ENCODE assay signal across 17 cellular contexts in the genomic region with DNA sequence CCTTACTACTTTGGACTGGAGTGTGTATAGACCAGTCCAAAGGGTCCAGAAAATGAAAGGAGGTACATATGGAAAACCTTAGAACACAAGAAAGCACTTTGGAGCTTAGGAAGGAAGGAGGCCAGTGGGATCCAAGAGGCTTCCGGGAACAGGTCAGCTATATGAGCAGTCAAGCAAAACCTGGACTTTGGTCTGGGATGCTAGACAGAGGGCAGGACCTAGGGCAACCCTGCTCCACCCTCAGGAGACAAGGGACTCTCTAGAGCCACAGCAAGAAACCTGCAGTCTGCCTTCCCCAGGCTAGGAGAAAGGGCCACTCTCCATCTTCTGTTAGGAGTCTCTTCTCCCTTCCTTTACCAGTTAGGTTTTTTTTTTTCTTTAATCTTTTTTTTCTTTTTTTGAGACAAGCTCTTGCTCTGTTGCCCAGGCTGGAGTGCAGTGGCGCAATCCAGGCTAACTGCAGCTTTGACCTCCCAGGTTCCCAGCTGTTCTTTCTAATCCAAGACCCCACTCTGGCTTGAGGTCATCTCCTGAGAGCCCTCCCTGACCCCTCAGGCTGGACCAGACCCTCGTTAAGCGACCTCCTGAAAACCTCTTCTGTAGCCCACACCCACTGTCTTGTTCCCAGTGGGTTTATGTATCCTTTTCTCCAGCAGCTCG. TPM values are rescaled to one million over a fixed set of nuclear protein-coding genes. Genes with fewer than 3 reads are reported as not detected.
DNase-seq lines count a peak whose midpoint lies in the region; ATAC-seq and TF ChIP-seq lines count a peak whose summit lies in the region.
"Had no signal": no experiment of that assay in that cellular context is flagged by ENCODE, and none has a peak within 500 bp of the region (broad histone marks: within the 10 kb centered on the region; RNA-seq: fewer than 3 reads in every experiment).

No MANE protein-coding gene starts in this region.

- H3K27ac ChIP-seq in CD8-positive, alpha-beta memory T cell (ENCODE audit: low read depth, low read length) = peak overlapping the region; percentile 62
- peak overlapping the region; percentile 84 for H3K27ac ChIP-seq in HL-60 (replicated peaks)
- H3K27ac ChIP-seq in mucosa of rectum (ENCODE audit: low read depth in 2 of 2, low read length in 2 of 2) = peak overlapping the region; percentile 79 to 84
- H3K27ac ChIP-seq: BLaER1 treated with 17β-estradiol and CSF1 and Interleukin-3, amounts not matched to agents 10 nM and 100 nM; gastrocnemius medialis; uterus had no signal

- peaks cover 0 to 6% of the 10 kb centered on the region in 2 donors for H3K27me3 Mint-ChIP-seq in CD8-positive, alpha-beta memory T cell
- no peaks in the 10 kb centered on the region for H3K27me3 Mint-ChIP-seq in activated naive CD8-positive, alpha-beta T cell treated with anti-CD3 and anti-CD28 coated beads, Interleukin-2, amount 10 ng/mL, durations not matched to agents 7 days and 5 days

- H3K36me3 Mint-ChIP-seq in CD8-positive, alpha-beta memory T cell = no peaks in the 10 kb centered on the region
- peaks cover 38% of the 10 kb centered on the region for H3K36me3 Mint-ChIP-seq in activated naive CD8-positive, alpha-beta T cell treated with anti-CD3 and anti-CD28 coated beads, Interleukin-2, amount 10 ng/mL, durations not matched to agents 7 days and 5 days

- H3K9me3 Mint-ChIP-seq in CD8-positive, alpha-beta memory T cell = no peaks in the 10 kb centered on the region
- peaks cover 5% of the 10 kb centered on the region for H3K9me3 Mint-ChIP-seq in activated naive CD8-positive, alpha-beta T cell treated with anti-CD3 and anti-CD28 coated beads, Interleukin-2, amount 10 ng/mL, durations not matched to agents 7 days and 5 days
- H3K9me3 Mint-ChIP-seq: activated B cell treated with CpG ODN at 0.5 μM for 24 hours had no signal

- H3K4me3 ChIP-seq in CD8-positive, alpha-beta memory T cell (ENCODE audit: low read length) = no peak overlapping the region
- H3K4me3 ChIP-seq in HL-60 (replicated peaks; ENCODE audit: insufficient read depth, low read length) = no peak overlapping the region
- no peak overlapping the region for H3K4me3 ChIP-seq in mucosa of rectum (ENCODE audit: low read length in 2 of 2)
- H3K4me3 ChIP-seq in BE2C (ENCODE audit: low read depth, low read length) = no peak overlapping the region
- H3K4me3 ChIP-seq: BLaER1 treated with 17β-estradiol and CSF1 and Interleukin-3, amounts not matched to agents 10 nM and 100 nM; breast epithelium; gastrocnemius medialis; uterus had no signal

- H3K9me3 ChIP-seq in CD8-positive, alpha-beta memory T cell (ENCODE audit: low read length) = no peaks in the 10 kb centered on the region
- no peaks in the 10 kb centered on the region for H3K9me3 ChIP-seq in mucosa of rectum (ENCODE audit: control insufficient read depth in 2 of 2, low read length in 2 of 2)
- no peaks in the 10 kb centered on the region for H3K9me3 ChIP-seq in BE2C
- H3K9me3 ChIP-seq: breast epithelium, gastrocnemius medialis, uterus had no signal

- no peak overlapping the region for H3K4me3 Mint-ChIP-seq in CD8-positive, alpha-beta memory T cell
- H3K4me3 Mint-ChIP-seq in activated naive CD8-positive, alpha-beta T cell treated with anti-CD3 and anti-CD28 coated beads, Interleukin-2, amount 10 ng/mL, durations not matched to agents 7 days and 5 days = peak overlapping the region; percentile 32
- H3K4me3 Mint-ChIP-seq: activated B cell treated with CpG ODN at 0.5 μM for 24 hours had no signal

- H3K36me3 ChIP-seq in CD8-positive, alpha-beta memory T cell (ENCODE audit: insufficient read depth, low read length) = no peaks in the 10 kb centered on the region
- H3K36me3 ChIP-seq in mucosa of rectum (ENCODE audit: control insufficient read depth in 2 of 2, insufficient read depth in 2 of 2, low read length in 2 of 2) (peaks cover 7% of the 10 kb centered on the region in 2 donors), BE2C (no peaks in the 10 kb centered on the region)
- H3K36me3 ChIP-seq: BLaER1 treated with 17β-estradiol and CSF1 and Interleukin-3, amounts not matched to agents 10 nM and 100 nM; breast epithelium; gastrocnemius medialis; uterus had no signal

- CTCF ChIA-PET in CD8-positive, alpha-beta memory T cell (lab: Charles Lee) = interaction anchor here (0.7 to 1.0 kb wide), 2 partner anchors 40 to 85 kb away, joined by 3 read pairs; no protein-coding TSS in a partner anchor

- H3K27ac Mint-ChIP-seq in CD8-positive, alpha-beta memory T cell = peak overlapping the region in 3 of 8 donors; percentile 36 to 77 (median 56)
- peak overlapping the region; percentile 96 for H3K27ac Mint-ChIP-seq in activated naive CD8-positive, alpha-beta T cell treated with anti-CD3 and anti-CD28 coated beads, Interleukin-2, amount 10 ng/mL, durations not matched to agents 7 days and 5 days
- H3K27ac Mint-ChIP-seq: activated B cell treated with CpG ODN at 0.5 μM for 24 hours had no signal

- POLR2A ChIA-PET in CD8-positive, alpha-beta memory T cell (lab: Charles Lee) = interaction anchor here (0.7 kb wide), 1 partner anchor 137 kb away, joined by 4 read pairs; no protein-coding TSS in a partner anchor
- POLR2A ChIA-PET in activated naive CD8-positive, alpha-beta T cell treated with anti-CD3 and anti-CD28 coated beads, Interleukin-2, amount 10 ng/mL, durations not matched to agents 7 days and 5 days (lab: Charles Lee) = no interaction called here

- peaks cover 30% of the 10 kb centered on the region for H3K4me1 ChIP-seq in CD8-positive, alpha-beta memory T cell (ENCODE audit: insufficient read depth, low read length)
- H3K4me1 ChIP-seq in mucosa of rectum (ENCODE audit: control insufficient read depth in 2 of 2, insufficient read depth in 2 of 2, low read length in 2 of 2) = peaks cover 36 to 52% of the 10 kb centered on the region in 2 donors
- no peaks in the 10 kb centered on the region for H3K4me1 ChIP-seq in BE2C
- H3K4me1 ChIP-seq: breast epithelium, gastrocnemius medialis had no signal

- DNase-seq in CD8-positive, alpha-beta memory T cell = no peak
- DNase-seq in HL-60 (ENCODE audit: low read depth in 1 of 2, low spot score in 1 of 2) (no peak), epidermal melanocyte (ENCODE audit: insufficient read length, low spot score) (no peak), T1000 (lab: John Stamatoyannopoulos, UW) (no peak), H4 (ENCODE audit: low spot score) (no peak), BE2C (no peak)
- DNase-seq in activated naive CD8-positive, alpha-beta T cell treated with anti-CD3 and anti-CD28 coated beads, Interleukin-2, amount 10 ng/mL, durations not matched to agents 7 days and 5 days = no peak
- DNase-seq: activated B cell treated with CpG ODN at 0.5 μM for 24 hours, gastrocnemius medialis, NCI-H1048, NCI-H226, uterus had no signal

- no peaks in the 10 kb centered on the region for H3K27me3 ChIP-seq in CD8-positive, alpha-beta memory T cell (ENCODE audit: insufficient read depth, low read length, poor library complexity, severe bottlenecking)
- H3K27me3 ChIP-seq in HL-60 (ENCODE audit: insufficient read depth, poor library complexity, severe bottlenecking) (no peaks in the 10 kb centered on the region), mucosa of rectum (ENCODE audit: control insufficient read depth in 2 of 2, insufficient read depth in 2 of 2, low read length in 2 of 2) (no peaks in the 10 kb centered on the region), BE2C (peaks cover 16% of the 10 kb centered on the region)

- H3K9ac ChIP-seq in mucosa of rectum (ENCODE audit: low read depth in 1 of 2, low read length in 2 of 2) = no peak overlapping the region
- H3K9ac ChIP-seq: BLaER1 treated with 17β-estradiol and CSF1 and Interleukin-3, amounts not matched to agents 10 nM and 100 nM had no signal

- ATAC-seq in activated naive CD8-positive, alpha-beta T cell treated with anti-CD3 and anti-CD28 coated beads, Interleukin-2, amount 10 ng/mL, durations not matched to agents 7 days and 5 days (ENCODE audit: low read depth) = no peak
- ATAC-seq: gastrocnemius medialis, SK-N-SH treated with all-trans-retinoic acid at 6 μM for 48 hours had no signal

- TF ChIP-seq CTCF in HL-60 (IDR thresholded peaks at IDR 0.05; ENCODE audit: insufficient read depth, low read length) = no peak
- no peak for TF ChIP-seq CTCF in BE2C (IDR thresholded peaks at IDR 0.05; ENCODE audit: low read depth, low read length)

- peaks cover 58 to 80% (median 65%) of the 10 kb centered on the region in 3 donors for H3K4me1 Mint-ChIP-seq in CD8-positive, alpha-beta memory T cell
- peaks cover 79% of the 10 kb centered on the region for H3K4me1 Mint-ChIP-seq in activated naive CD8-positive, alpha-beta T cell treated with anti-CD3 and anti-CD28 coated beads, Interleukin-2, amount 10 ng/mL, durations not matched to agents 7 days and 5 days

RNA-seq across cellular contexts. Expression of gene KCNK5, which starts 4.6 kb away (rescaled TPM):
- total RNA-seq in CD8-positive, alpha-beta memory T cell = 10 to 100 TPM; 27.6 to 28.4 TPM
- polyA plus RNA-seq in CD8-positive, alpha-beta memory T cell = 0.97 TPM
- total RNA-seq in activated naive CD8-positive, alpha-beta T cell treated with anti-CD3 and anti-CD28 coated beads, Interleukin-2, amount 10 ng/mL, durations not matched to agents 7 days and 5 days = 1 to 10 TPM; 7.8 to 8.5 TPM
- 0.58 TPM in 2 replicates for total RNA-seq in H4 (2014; rRNA removed; shearing (Covaris generic))
- polyA plus RNA-seq in BE2C (2012; ENCODE audit: insufficient read depth, insufficient read length, low read depth) = not detected
- total RNA-seq: activated B cell treated with CpG ODN at 0.5 μM for 24 hours, pulmonary artery endothelial cell had no signal
